Comparison of ENCODE assay signal across 2 cellular contexts in the genomic region with DNA sequence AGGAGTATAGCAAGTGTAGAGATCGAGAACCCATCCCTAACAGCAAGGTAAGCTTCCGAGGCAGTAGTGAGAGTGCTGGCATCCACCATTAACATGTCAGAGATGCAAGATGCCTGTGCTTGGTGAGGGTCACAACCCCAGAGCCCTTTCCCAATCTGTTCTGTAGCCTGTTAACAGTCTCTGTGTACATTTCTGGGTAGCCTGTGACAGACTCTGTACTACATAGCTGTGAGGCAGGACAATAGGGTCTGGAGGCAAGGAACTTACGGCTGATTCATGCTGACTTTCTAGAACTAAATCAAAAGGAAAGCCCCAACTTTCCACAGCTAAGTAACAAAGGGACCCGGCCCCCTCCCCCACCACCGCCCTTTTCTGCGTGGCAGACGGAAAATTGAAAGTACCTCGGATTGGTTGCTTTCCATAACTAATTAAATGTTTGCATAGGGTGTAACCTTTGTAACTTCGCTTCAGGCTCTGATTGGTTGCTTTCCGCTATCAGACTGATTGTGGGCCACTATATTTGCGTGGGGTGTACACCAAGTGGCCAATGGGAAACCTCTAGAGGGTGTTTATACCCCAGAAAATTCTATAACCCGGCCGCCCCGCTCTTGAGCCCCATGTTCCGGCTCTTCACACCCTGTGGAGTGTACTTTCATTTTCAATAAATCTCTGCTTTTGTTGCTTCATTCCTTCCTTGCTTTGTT.
TF ChIP-seq lines count a peak whose summit lies in the region.

No MANE protein-coding gene starts in this region.

TF ChIP-seq in GM23338, 12 proteins besides CTCF, POLR2A, EP300 and RAD21 (continues in another document):
- TF ChIP-seq, protein P1, sequence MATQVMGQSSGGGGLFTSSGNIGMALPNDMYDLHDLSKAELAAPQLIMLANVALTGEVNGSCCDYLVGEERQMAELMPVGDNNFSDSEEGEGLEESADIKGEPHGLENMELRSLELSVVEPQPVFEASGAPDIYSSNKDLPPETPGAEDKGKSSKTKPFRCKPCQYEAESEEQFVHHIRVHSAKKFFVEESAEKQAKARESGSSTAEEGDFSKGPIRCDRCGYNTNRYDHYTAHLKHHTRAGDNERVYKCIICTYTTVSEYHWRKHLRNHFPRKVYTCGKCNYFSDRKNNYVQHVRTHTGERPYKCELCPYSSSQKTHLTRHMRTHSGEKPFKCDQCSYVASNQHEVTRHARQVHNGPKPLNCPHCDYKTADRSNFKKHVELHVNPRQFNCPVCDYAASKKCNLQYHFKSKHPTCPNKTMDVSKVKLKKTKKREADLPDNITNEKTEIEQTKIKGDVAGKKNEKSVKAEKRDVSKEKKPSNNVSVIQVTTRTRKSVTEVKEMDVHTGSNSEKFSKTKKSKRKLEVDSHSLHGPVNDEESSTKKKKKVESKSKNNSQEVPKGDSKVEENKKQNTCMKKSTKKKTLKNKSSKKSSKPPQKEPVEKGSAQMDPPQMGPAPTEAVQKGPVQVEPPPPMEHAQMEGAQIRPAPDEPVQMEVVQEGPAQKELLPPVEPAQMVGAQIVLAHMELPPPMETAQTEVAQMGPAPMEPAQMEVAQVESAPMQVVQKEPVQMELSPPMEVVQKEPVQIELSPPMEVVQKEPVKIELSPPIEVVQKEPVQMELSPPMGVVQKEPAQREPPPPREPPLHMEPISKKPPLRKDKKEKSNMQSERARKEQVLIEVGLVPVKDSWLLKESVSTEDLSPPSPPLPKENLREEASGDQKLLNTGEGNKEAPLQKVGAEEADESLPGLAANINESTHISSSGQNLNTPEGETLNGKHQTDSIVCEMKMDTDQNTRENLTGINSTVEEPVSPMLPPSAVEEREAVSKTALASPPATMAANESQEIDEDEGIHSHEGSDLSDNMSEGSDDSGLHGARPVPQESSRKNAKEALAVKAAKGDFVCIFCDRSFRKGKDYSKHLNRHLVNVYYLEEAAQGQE (IDR thresholded peaks at IDR 0.05; ENCODE audit: unreplicated experiment): no peak
- TF ChIP-seq NANOG (IDR thresholded peaks at IDR 0.05; ENCODE audit: borderline replicate concordance): no peak
- TF ChIP-seq EZH2phosphoT487 (IDR thresholded peaks at IDR 0.05; ENCODE audit: unreplicated experiment): no peak
- no peak for TF ChIP-seq JUNB (IDR thresholded peaks at IDR 0.05; ENCODE audit: unreplicated experiment)
- no peak for TF ChIP-seq EZH2 (IDR thresholded peaks at IDR 0.05; ENCODE audit: low read depth, unreplicated experiment)
- TF ChIP-seq, protein P2, sequence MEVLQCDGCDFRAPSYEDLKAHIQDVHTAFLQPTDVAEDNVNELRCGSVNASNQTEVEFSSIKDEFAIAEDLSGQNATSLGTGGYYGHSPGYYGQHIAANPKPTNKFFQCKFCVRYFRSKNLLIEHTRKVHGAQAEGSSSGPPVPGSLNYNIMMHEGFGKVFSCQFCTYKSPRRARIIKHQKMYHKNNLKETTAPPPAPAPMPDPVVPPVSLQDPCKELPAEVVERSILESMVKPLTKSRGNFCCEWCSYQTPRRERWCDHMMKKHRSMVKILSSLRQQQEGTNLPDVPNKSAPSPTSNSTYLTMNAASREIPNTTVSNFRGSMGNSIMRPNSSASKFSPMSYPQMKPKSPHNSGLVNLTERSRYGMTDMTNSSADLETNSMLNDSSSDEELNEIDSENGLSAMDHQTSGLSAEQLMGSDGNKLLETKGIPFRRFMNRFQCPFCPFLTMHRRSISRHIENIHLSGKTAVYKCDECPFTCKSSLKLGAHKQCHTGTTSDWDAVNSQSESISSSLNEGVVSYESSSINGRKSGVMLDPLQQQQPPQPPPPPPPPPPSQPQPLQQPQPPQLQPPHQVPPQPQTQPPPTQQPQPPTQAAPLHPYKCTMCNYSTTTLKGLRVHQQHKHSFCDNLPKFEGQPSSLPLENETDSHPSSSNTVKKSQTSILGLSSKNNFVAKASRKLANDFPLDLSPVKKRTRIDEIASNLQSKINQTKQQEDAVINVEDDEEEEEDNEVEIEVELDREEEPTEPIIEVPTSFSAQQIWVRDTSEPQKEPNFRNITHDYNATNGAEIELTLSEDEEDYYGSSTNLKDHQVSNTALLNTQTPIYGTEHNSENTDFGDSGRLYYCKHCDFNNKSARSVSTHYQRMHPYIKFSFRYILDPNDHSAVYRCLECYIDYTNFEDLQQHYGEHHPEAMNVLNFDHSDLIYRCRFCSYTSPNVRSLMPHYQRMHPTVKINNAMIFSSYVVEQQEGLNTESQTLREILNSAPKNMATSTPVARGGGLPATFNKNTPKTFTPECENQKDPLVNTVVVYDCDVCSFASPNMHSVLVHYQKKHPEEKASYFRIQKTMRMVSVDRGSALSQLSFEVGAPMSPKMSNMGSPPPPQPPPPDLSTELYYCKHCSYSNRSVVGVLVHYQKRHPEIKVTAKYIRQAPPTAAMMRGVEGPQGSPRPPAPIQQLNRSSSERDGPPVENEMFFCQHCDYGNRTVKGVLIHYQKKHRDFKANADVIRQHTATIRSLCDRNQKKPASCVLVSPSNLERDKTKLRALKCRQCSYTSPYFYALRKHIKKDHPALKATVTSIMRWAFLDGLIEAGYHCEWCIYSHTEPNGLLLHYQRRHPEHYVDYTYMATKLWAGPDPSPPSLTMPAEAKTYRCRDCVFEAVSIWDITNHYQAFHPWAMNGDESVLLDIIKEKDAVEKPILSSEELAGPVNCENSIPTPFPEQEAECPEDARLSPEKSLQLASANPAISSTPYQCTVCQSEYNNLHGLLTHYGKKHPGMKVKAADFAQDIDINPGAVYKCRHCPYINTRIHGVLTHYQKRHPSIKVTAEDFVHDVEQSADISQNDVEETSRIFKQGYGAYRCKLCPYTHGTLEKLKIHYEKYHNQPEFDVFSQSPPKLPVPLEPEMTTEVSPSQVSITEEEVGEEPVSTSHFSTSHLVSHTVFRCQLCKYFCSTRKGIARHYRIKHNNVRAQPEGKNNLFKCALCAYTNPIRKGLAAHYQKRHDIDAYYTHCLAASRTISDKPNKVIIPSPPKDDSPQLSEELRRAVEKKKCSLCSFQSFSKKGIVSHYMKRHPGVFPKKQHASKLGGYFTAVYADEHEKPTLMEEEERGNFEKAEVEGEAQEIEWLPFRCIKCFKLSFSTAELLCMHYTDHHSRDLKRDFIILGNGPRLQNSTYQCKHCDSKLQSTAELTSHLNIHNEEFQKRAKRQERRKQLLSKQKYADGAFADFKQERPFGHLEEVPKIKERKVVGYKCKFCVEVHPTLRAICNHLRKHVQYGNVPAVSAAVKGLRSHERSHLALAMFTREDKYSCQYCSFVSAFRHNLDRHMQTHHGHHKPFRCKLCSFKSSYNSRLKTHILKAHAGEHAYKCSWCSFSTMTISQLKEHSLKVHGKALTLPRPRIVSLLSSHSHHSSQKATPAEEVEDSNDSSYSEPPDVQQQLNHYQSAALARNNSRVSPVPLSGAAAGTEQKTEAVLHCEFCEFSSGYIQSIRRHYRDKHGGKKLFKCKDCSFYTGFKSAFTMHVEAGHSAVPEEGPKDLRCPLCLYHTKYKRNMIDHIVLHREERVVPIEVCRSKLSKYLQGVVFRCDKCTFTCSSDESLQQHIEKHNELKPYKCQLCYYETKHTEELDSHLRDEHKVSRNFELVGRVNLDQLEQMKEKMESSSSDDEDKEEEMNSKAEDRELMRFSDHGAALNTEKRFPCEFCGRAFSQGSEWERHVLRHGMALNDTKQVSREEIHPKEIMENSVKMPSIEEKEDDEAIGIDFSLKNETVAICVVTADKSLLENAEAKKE (CRISPR knock-in tag; IDR thresholded peaks at IDR 0.05): no peak
- no peak for TF ChIP-seq POLR2AphosphoS5 (IDR thresholded peaks at IDR 0.05; ENCODE audit: low read depth)
- no peak for TF ChIP-seq STAT1 (IDR thresholded peaks at IDR 0.05; ENCODE audit: unreplicated experiment)

TF ChIP-seq in GM12878, 131 proteins besides CTCF, POLR2A, EP300 and RAD21:
- TF ChIP-seq, protein P3, sequence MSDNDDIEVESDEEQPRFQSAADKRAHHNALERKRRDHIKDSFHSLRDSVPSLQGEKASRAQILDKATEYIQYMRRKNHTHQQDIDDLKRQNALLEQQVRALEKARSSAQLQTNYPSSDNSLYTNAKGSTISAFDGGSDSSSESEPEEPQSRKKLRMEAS (IDR thresholded peaks at IDR 0.05; ENCODE audit: low read depth, low read length): no peak
- TF ChIP-seq TCF12 (IDR thresholded peaks at IDR 0.05; ENCODE audit: low read depth, low read length) (no peak), MEF2B (IDR thresholded peaks at IDR 0.05; ENCODE audit: partially characterized antibody, poor library complexity, severe bottlenecking) (no peak), POU2F2 (IDR thresholded peaks at IDR 0.05; ENCODE audit: borderline replicate concordance, low read depth, low read length) (no peak), SIN3A (IDR thresholded peaks at IDR 0.05; ENCODE audit: low read depth, low read length) (no peak), ASH2L (IDR thresholded peaks at IDR 0.05; ENCODE audit: borderline replicate concordance, low read depth) (no peak), HDAC6 (IDR thresholded peaks at IDR 0.05; ENCODE audit: unreplicated experiment) (no peak)
- TF ChIP-seq, protein P4, sequence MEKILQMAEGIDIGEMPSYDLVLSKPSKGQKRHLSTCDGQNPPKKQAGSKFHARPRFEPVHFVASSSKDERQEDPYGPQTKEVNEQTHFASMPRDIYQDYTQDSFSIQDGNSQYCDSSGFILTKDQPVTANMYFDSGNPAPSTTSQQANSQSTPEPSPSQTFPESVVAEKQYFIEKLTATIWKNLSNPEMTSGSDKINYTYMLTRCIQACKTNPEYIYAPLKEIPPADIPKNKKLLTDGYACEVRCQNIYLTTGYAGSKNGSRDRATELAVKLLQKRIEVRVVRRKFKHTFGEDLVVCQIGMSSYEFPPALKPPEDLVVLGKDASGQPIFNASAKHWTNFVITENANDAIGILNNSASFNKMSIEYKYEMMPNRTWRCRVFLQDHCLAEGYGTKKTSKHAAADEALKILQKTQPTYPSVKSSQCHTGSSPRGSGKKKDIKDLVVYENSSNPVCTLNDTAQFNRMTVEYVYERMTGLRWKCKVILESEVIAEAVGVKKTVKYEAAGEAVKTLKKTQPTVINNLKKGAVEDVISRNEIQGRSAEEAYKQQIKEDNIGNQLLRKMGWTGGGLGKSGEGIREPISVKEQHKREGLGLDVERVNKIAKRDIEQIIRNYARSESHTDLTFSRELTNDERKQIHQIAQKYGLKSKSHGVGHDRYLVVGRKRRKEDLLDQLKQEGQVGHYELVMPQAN (conservative IDR thresholded peaks at IDR 0.05): no peak
- TF ChIP-seq, protein P5, sequence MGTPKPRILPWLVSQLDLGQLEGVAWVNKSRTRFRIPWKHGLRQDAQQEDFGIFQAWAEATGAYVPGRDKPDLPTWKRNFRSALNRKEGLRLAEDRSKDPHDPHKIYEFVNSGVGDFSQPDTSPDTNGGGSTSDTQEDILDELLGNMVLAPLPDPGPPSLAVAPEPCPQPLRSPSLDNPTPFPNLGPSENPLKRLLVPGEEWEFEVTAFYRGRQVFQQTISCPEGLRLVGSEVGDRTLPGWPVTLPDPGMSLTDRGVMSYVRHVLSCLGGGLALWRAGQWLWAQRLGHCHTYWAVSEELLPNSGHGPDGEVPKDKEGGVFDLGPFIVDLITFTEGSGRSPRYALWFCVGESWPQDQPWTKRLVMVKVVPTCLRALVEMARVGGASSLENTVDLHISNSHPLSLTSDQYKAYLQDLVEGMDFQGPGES (IDR thresholded peaks at IDR 0.05): no peak
- TF ChIP-seq, protein P6, sequence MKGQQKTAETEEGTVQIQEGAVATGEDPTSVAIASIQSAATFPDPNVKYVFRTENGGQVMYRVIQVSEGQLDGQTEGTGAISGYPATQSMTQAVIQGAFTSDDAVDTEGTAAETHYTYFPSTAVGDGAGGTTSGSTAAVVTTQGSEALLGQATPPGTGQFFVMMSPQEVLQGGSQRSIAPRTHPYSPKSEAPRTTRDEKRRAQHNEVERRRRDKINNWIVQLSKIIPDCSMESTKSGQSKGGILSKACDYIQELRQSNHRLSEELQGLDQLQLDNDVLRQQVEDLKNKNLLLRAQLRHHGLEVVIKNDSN (IDR thresholded peaks at IDR 0.05; ENCODE audit: borderline replicate concordance, extremely low read length, insufficient read depth, low read depth, low read length): no peak
- TF ChIP-seq, protein P7, sequence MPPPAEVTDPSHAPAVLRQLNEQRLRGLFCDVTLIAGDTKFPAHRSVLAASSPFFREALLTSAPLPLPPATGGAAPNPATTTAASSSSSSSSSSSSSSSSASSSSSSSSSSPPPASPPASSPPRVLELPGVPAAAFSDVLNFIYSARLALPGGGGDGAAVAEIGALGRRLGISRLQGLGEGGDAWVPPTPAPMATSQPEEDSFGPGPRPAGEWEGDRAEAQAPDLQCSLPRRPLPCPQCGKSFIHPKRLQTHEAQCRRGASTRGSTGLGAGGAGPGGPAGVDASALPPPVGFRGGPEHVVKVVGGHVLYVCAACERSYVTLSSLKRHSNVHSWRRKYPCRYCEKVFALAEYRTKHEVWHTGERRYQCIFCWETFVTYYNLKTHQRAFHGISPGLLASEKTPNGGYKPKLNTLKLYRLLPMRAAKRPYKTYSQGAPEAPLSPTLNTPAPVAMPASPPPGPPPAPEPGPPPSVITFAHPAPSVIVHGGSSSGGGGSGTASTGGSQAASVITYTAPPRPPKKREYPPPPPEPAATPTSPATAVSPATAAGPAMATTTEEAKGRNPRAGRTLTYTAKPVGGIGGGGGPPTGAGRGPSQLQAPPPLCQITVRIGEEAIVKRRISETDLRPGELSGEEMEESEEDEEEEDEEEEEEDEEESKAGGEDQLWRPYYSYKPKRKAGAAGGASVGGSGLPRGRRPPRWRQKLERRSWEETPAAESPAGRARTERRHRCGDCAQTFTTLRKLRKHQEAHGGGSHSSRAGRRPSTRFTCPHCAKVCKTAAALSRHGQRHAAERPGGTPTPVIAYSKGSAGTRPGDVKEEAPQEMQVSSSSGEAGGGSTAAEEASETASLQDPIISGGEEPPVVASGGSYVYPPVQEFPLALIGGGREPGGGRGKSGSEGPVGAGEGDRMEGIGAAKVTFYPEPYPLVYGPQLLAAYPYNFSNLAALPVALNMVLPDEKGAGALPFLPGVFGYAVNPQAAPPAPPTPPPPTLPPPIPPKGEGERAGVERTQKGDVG (CRISPR knock-in tag; IDR thresholded peaks at IDR 0.05): no peak
